ENCODE assay signal across 8 cellular contexts in the genomic region with DNA sequence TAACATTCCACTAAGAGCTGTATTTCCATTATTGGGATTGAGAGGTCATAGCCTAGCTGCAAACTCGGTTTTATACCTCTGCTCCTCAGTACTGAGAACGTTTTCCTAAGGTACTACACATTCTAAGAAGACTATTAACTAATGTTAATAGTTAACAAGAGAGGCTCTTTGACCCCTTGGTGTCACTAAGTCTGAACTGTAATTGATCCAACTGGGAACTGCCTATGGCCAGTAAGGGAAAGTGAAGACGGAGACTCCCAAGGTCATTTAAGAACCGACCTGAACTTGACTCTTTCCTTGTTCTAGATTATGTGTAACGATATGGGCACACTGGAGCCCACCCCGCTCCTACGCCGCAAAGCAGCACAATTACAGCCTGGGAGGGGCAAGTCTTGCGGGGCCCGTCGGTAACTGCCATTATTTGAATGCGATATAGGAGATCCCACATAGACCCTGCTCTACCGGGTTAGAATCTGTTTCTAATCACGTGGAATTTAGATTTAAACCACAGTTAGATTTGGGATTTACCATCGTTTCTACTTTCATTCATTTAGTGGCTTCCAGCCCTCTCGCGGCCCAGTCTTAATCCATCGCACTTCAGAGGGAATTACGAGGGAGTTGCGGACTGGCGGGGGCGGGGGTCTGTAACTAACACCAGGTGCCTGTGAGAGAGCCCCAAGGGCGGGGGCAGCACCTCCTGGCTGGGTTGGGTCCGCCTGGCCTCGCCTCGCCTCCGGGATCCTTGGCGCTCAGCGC.
DNase-seq lines count a peak whose midpoint lies in the region; ATAC-seq and TF ChIP-seq lines count a peak whose summit lies in the region.

No MANE protein-coding gene starts in this region.

- peak overlapping the region; percentile 95 for H3K4me2 ChIP-seq in GM23338

- H3K9me2 ChIP-seq in GM23338 (ENCODE audit: insufficient read depth) = no peaks in the 10 kb centered on the region

- H3K9me3 ChIP-seq in iPS DF 6.9 (ENCODE audit: control insufficient read depth, insufficient read depth, low read length) (no peaks in the 10 kb centered on the region), gastrocnemius medialis (no peaks in the 10 kb centered on the region)

- no CpG with 5 or more reads among the region's 29 CpGs for WGBS in iPS DF 6.9 (ENCODE audit: insufficient coverage, insufficient read length)

- H3K27ac ChIP-seq in GM23338 (ENCODE audit: low read depth) (no peak overlapping the region), iPS DF 6.9 (ENCODE audit: low read length) (no peak overlapping the region), gastrocnemius medialis (peak overlapping the region in 2 of 4 donors; percentile 18 to 20)

- H3K4me3 ChIP-seq in GM23338 (peak overlapping the region; percentile 80), iPS DF 6.9 (ENCODE audit: low read length) (peak overlapping the region; percentile 67; the same call in 1 of the 2 replicates), gastrocnemius medialis (peak overlapping the region; percentile 61 to 78 (median 66))

- peak; percentile 11 for ATAC-seq in GM23338
- ATAC-seq in gastrocnemius medialis = no peak

- no peak for TF ChIP-seq POLR2A in gastrocnemius medialis (IDR thresholded peaks at IDR 0.05)

- H3K36me3 Mint-ChIP-seq in GM23338 (ENCODE audit: low read depth) = no peaks in the 10 kb centered on the region
- H3K36me3 Mint-ChIP-seq in activated CD4-positive, alpha-beta memory T cell treated with anti-CD3 and anti-CD28 coated beads, Interleukin-2, amount 10 ng/mL, durations not matched to agents 7 days and 5 days (ENCODE audit: low read depth) = no peaks in the 10 kb centered on the region

- peaks cover 3% of the 10 kb centered on the region; the same call in 1 of the 2 replicates for H3F3A ChIP-seq in GM23338 (replicated peaks; ENCODE audit: low read depth)

- H4K20me1 ChIP-seq in GM23338 (replicated peaks; ENCODE audit: insufficient read depth) = no peaks in the 10 kb centered on the region; the same call in 1 of the 2 replicates

- peak overlapping the region; percentile 80 for H2AFZ ChIP-seq in GM23338

- H3K36me3 ChIP-seq in GM23338 (ENCODE audit: insufficient read depth) (no peaks in the 10 kb centered on the region), iPS DF 6.9 (ENCODE audit: control insufficient read depth, insufficient read depth, low read length) (no peaks in the 10 kb centered on the region), gastrocnemius medialis (no peaks in the 10 kb centered on the region)

- in situ Hi-C loops in gastrocnemius medialis (cut with MboI; ENCODE audit: low sequenced_read_pairs in 4 of 4) = loop anchor here in 1 of 4 donors (25.0 kb wide), 1 partner anchor 91 kb away; the partner anchor contains the start of gene EPB41L3

- DNase-seq in GM23338 (ENCODE audit: low spot score) (peak; percentile 28), iPS DF 6.9 (ENCODE audit: low read depth, low spot score) (no peak), gastrocnemius medialis (no peak), NCI-H1417 treated with DMSO at 0.1 percent for 48 hours (lab: John Stamatoyannopoulos, UW) (no peak), SK-N-DZ (ENCODE audit: low spot score) (no peak), NCI-H774 (lab: John Stamatoyannopoulos, UW) (no peak), DMS153 treated with DMSO at 0.1 percent for 48 hours (lab: John Stamatoyannopoulos, UW; ENCODE audit: unreplicated experiment) (no peak)
- no peak for DNase-seq in activated CD4-positive, alpha-beta memory T cell treated with anti-CD3 and anti-CD28 coated beads, Interleukin-2, amount 10 ng/mL, durations not matched to agents 7 days and 5 days

- H3K4me1 ChIP-seq in GM23338 (ENCODE audit: insufficient read depth) (peaks cover 18% of the 10 kb centered on the region), iPS DF 6.9 (ENCODE audit: control insufficient read depth, insufficient read depth, low read length) (peaks cover 5% of the 10 kb centered on the region), gastrocnemius medialis (peaks cover 4 to 16% of the 10 kb centered on the region in 2 donors)

- H3K4me3 Mint-ChIP-seq in GM23338 = peak overlapping the region; percentile 78
- H3K4me3 Mint-ChIP-seq in activated CD4-positive, alpha-beta memory T cell treated with anti-CD3 and anti-CD28 coated beads, Interleukin-2, amount 10 ng/mL, durations not matched to agents 7 days and 5 days = peak overlapping the region; percentile 52

- no peak for TF ChIP-seq CTCF in GM23338 (conservative IDR thresholded peaks at IDR 0.05; ENCODE audit: low read depth in 2 of 2)
- TF ChIP-seq CTCF in gastrocnemius medialis (IDR thresholded peaks at IDR 0.05 in 4 of 5, conservative IDR thresholded peaks at IDR 0.05 in 1 of 5) = no peak

- peaks cover 21% of the 10 kb centered on the region for H3K27me3 Mint-ChIP-seq in GM23338 (ENCODE audit: insufficient read depth, low read depth, poor library complexity)
- peaks cover 35% of the 10 kb centered on the region for H3K27me3 Mint-ChIP-seq in activated CD4-positive, alpha-beta memory T cell treated with anti-CD3 and anti-CD28 coated beads, Interleukin-2, amount 10 ng/mL, durations not matched to agents 7 days and 5 days

- POLR2A ChIA-PET in activated CD4-positive, alpha-beta memory T cell treated with anti-CD3 and anti-CD28 coated beads, Interleukin-2, amount 10 ng/mL, durations not matched to agents 7 days and 5 days (lab: Charles Lee) = no interaction called here

- H3K79me2 ChIP-seq in GM23338 (replicated peaks; ENCODE audit: insufficient read depth) = no peaks in the 10 kb centered on the region

- CTCF ChIA-PET in activated CD4-positive, alpha-beta memory T cell treated with anti-CD3 and anti-CD28 coated beads, Interleukin-2, amount 10 ng/mL, durations not matched to agents 7 days and 5 days (lab: Charles Lee) = no interaction called here

- intact Hi-C loops in gastrocnemius medialis (cut with DNase I; ENCODE audit: low total_unique reads) = no loop called here

- H3K4me1 Mint-ChIP-seq in GM23338 = peaks cover 10% of the 10 kb centered on the region; the same call in 1 of the 3 replicates
- peaks cover 6% of the 10 kb centered on the region for H3K4me1 Mint-ChIP-seq in activated CD4-positive, alpha-beta memory T cell treated with anti-CD3 and anti-CD28 coated beads, Interleukin-2, amount 10 ng/mL, durations not matched to agents 7 days and 5 days

- no peak overlapping the region for H3K27ac Mint-ChIP-seq in GM23338
- H3K27ac Mint-ChIP-seq in activated CD4-positive, alpha-beta memory T cell treated with anti-CD3 and anti-CD28 coated beads, Interleukin-2, amount 10 ng/mL, durations not matched to agents 7 days and 5 days = no peak overlapping the region

- no peaks in the 10 kb centered on the region for H3K9me3 Mint-ChIP-seq in GM23338
- H3K9me3 Mint-ChIP-seq in activated CD4-positive, alpha-beta memory T cell treated with anti-CD3 and anti-CD28 coated beads, Interleukin-2, amount 10 ng/mL, durations not matched to agents 7 days and 5 days = no peaks in the 10 kb centered on the region

- H3K27me3 ChIP-seq in GM23338 (ENCODE audit: insufficient read depth) (peaks cover 81% of the 10 kb centered on the region), iPS DF 6.9 (ENCODE audit: control insufficient read depth, insufficient read depth, low read length) (peaks cover 28% of the 10 kb centered on the region), gastrocnemius medialis (peaks cover 9 to 32% (median 28%) of the 10 kb centered on the region in 3 donors)

TF ChIP-seq in GM23338, 12 proteins besides CTCF, POLR2A, EP300 and RAD21:
- TF ChIP-seq EZH2 (IDR thresholded peaks at IDR 0.05; ENCODE audit: low read depth, unreplicated experiment) (peak; percentile 85), ZNF114 (CRISPR knock-in tag; IDR thresholded peaks at IDR 0.05) (no peak), STAT1 (IDR thresholded peaks at IDR 0.05; ENCODE audit: unreplicated experiment) (no peak)
